Comparison of ENCODE assay signal across 13 cellular contexts in the genomic region with DNA sequence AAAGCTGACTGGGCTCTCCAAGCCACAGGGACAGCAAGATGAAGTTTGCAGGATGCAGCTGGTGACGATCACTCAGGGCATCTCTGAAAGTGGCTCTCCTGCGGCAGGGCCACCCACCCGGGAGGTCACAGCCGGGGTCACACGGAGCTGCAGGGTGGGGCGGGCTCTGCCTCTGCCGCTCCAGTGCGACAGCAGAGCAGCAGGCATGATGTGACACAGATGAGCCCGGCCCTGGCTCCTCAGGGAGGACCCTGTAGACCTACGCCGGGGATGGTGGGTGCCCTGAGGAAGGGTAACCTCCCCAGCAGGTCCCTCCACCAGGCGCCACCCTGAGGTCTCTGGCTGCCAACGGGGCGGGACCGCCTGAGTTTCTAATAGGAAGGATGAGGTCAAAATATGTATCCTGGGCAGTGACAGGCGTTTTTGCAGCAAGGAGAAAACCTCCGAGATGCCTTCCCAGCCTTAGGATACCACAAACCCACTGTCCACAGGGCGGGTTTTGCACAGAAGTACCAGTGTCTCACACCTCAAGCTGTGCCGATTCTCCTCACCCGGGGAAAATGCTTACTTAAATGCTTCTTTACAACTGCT.
DNase-seq lines count a peak whose midpoint lies in the region; ATAC-seq and TF ChIP-seq lines count a peak whose summit lies in the region.
"Had no signal": no experiment of that assay in that cellular context is flagged by ENCODE, and none has a peak within 500 bp of the region (broad histone marks: within the 10 kb centered on the region; RNA-seq: fewer than 3 reads in every experiment).

No MANE protein-coding gene starts in this region.

- WGBS in testis, 2 donors, result 60 to 65% methylated on average over 16 to 19 of the region's 20 CpGs
- 89% methylated on average over 20 of the region's 20 CpGs for WGBS in hepatocyte (ENCODE audit: low lambda C conversion rate, missing lambda C conversion rate)

- no peak overlapping the region for H3K4me2 ChIP-seq in hepatocyte

- POLR2A ChIA-PET in activated B cell treated with CpG ODN at 0.5 μM for 24 hours (lab: Charles Lee), result no interaction called here

- no peak overlapping the region for H2AFZ ChIP-seq in hepatocyte
- H2AFZ ChIP-seq: GM23248 had no signal

- H3K4me1 ChIP-seq in testis (peaks cover 19% of the 10 kb centered on the region), hepatocyte (ENCODE audit: insufficient read depth) (no peaks in the 10 kb centered on the region)

- H3K27me3 ChIP-seq in testis (no peaks in the 10 kb centered on the region), hepatocyte (no peaks in the 10 kb centered on the region)

- H4K20me1 ChIP-seq in hepatocyte (ENCODE audit: insufficient read depth, poor library complexity, severe bottlenecking), result no peaks in the 10 kb centered on the region

- H3K9me3 ChIP-seq in testis (no peaks in the 10 kb centered on the region), hepatocyte (ENCODE audit: low read depth) (no peaks in the 10 kb centered on the region)

- no peaks in the 10 kb centered on the region for H3K4me1 Mint-ChIP-seq in activated naive CD4-positive, alpha-beta T cell treated with anti-CD3 and anti-CD28 coated beads, Interleukin-2, amount 50 U/mL, for 24 hours
- peaks cover 12% of the 10 kb centered on the region for H3K4me1 Mint-ChIP-seq in activated B cell treated with CpG ODN at 0.5 μM for 24 hours
- H3K4me1 Mint-ChIP-seq: activated CD4-positive, alpha-beta T cell treated with anti-CD3 and anti-CD28 coated beads for 36 hours had no signal

- H3K79me2 ChIP-seq in hepatocyte, result peaks cover 6% of the 10 kb centered on the region

- no peak for ATAC-seq in activated B cell treated with CpG ODN at 0.5 μM for 24 hours (ENCODE audit: low read depth)
- ATAC-seq in left lobe of liver, result peak; percentile 6
- no peak for ATAC-seq in HG03196 (IDR thresholded peaks at IDR 0.05; ENCODE audit: unreplicated experiment)

- H3K4me3 Mint-ChIP-seq in activated naive CD4-positive, alpha-beta T cell treated with anti-CD3 and anti-CD28 coated beads, Interleukin-2, amount 50 U/mL, for 24 hours, result no peak overlapping the region
- H3K4me3 Mint-ChIP-seq in activated B cell treated with CpG ODN at 0.5 μM for 24 hours, result peak overlapping the region; percentile 35
- H3K4me3 Mint-ChIP-seq: activated CD4-positive, alpha-beta T cell treated with anti-CD3 and anti-CD28 coated beads for 36 hours; naive thymus-derived CD8-positive, alpha-beta T cell had no signal

- TF ChIP-seq CTCF in activated B cell treated with CpG ODN at 0.5 μM for 24 hours (IDR thresholded peaks at IDR 0.05) (no peak), testis (IDR thresholded peaks at IDR 0.05) (no peak), hepatocyte (IDR thresholded peaks at IDR 0.05; ENCODE audit: poor library complexity) (no peak)

- H3K4me3 ChIP-seq in testis, result no peak overlapping the region
- H3K4me3 ChIP-seq in hepatocyte, result no peak overlapping the region
- H3K4me3 ChIP-seq: GM12878, GM23248 had no signal

- H3K27ac ChIP-seq in testis (no peak overlapping the region), hepatocyte (no peak overlapping the region)
- H3K27ac ChIP-seq: GM23248 had no signal

- H3K36me3 ChIP-seq in testis (ENCODE audit: low read depth, missing control alignments), result no peaks in the 10 kb centered on the region
- no peaks in the 10 kb centered on the region for H3K36me3 ChIP-seq in hepatocyte (replicated peaks; ENCODE audit: insufficient read depth, low read depth)

- H3K9me2 ChIP-seq in hepatocyte (replicated peaks; ENCODE audit: insufficient read depth), result no peaks in the 10 kb centered on the region

- H3K27me3 Mint-ChIP-seq in activated naive CD4-positive, alpha-beta T cell treated with anti-CD3 and anti-CD28 coated beads, Interleukin-2, amount 50 U/mL, for 24 hours, result no peaks in the 10 kb centered on the region
- H3K27me3 Mint-ChIP-seq in activated B cell treated with CpG ODN at 0.5 μM for 24 hours, result no peaks in the 10 kb centered on the region
- H3K27me3 Mint-ChIP-seq: activated CD4-positive, alpha-beta T cell treated with anti-CD3 and anti-CD28 coated beads for 36 hours; naive thymus-derived CD8-positive, alpha-beta T cell had no signal

- peaks cover 2% of the 10 kb centered on the region for H3K36me3 Mint-ChIP-seq in activated naive CD4-positive, alpha-beta T cell treated with anti-CD3 and anti-CD28 coated beads, Interleukin-2, amount 50 U/mL, for 24 hours
- peaks cover 33% of the 10 kb centered on the region for H3K36me3 Mint-ChIP-seq in activated B cell treated with CpG ODN at 0.5 μM for 24 hours (ENCODE audit: low read depth)

- H3K9me3 Mint-ChIP-seq in activated naive CD4-positive, alpha-beta T cell treated with anti-CD3 and anti-CD28 coated beads, Interleukin-2, amount 50 U/mL, for 24 hours, result peaks cover 12% of the 10 kb centered on the region
- peaks cover 1% of the 10 kb centered on the region for H3K9me3 Mint-ChIP-seq in activated B cell treated with CpG ODN at 0.5 μM for 24 hours

- H3K27ac Mint-ChIP-seq in activated naive CD4-positive, alpha-beta T cell treated with anti-CD3 and anti-CD28 coated beads, Interleukin-2, amount 50 U/mL, for 24 hours, result peak overlapping the region; percentile 68
- no peak overlapping the region for H3K27ac Mint-ChIP-seq in activated B cell treated with CpG ODN at 0.5 μM for 24 hours

- intact Hi-C loops in activated B cell treated with CpG ODN at 0.5 μM for 24 hours (cut with micrococcal nuclease) (no loop called here), testis (cut with DNase I; ENCODE audit: low total_unique reads) (no loop called here)

- no peak for DNase-seq in activated naive CD4-positive, alpha-beta T cell (lab: John Stamatoyannopoulos, UW)
- DNase-seq in activated B cell treated with CpG ODN at 0.5 μM for 24 hours (no peak), left lobe of liver (ENCODE audit: low spot score) (no peak), testis (peak; percentile 13), NCI-H1048 (lab: John Stamatoyannopoulos, UW) (no peak), hepatocyte (ENCODE audit: low spot score) (no peak)
- DNase-seq: activated CD4-positive, alpha-beta T cell treated with anti-CD3 and anti-CD28 coated beads for 36 hours; activated T-cell treated with anti-CD3 and anti-CD28 coated beads, Interleukin-2, amount 50 U/mL, for 48 hours; GM23248; naive thymus-derived CD8-positive, alpha-beta T cell had no signal

- CTCF ChIA-PET in activated B cell treated with CpG ODN at 0.5 μM for 24 hours (lab: Charles Lee), result no interaction called here

- no peak for TF ChIP-seq POLR2A in testis (IDR thresholded peaks at IDR 0.05)
